Comparison of ENCODE assay signal across 21 cellular contexts in the genomic region with DNA sequence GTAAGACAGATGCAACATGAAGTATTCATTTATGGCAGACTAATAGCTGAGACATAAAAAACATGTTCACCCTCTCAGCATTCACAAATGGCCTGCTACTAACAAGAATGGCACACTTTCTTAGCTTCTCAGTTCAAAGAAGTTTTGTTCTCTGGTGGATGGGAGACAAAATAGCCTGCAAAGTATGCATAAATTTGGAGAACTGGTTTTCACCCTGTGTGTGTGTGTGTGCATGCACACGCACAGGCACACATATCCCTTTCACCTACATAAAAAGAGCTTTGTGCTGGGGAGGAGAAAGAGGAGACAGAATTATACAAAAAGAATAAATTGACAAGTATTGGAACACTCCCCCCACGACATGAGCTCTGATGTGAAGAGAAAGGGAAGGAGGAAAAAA. TPM values are rescaled to one million over a fixed set of nuclear protein-coding genes. Genes with fewer than 3 reads are reported as not detected.
A peak's percentile ranks its signal among the peaks of the same experiment; 100 is the strongest.
DNase-seq lines count a peak whose midpoint lies in the region; ATAC-seq and TF ChIP-seq lines count a peak whose summit lies in the region.
"Had no signal": no experiment of that assay in that cellular context is flagged by ENCODE, and none has a peak within 500 bp of the region (broad histone marks: within the 10 kb centered on the region; RNA-seq: fewer than 3 reads in every experiment).

No MANE protein-coding gene starts in this region.

- H3K27me3 ChIP-seq in PC-3 (ENCODE audit: low read length) (no peaks in the 10 kb centered on the region), neuronal stem cell (ENCODE audit: control insufficient read depth in 3 of 3, insufficient read depth in 3 of 3, low read depth in 1 of 3, low read length in 3 of 3) (peaks cover 0 to 22% (median 0%) of the 10 kb centered on the region in 3 experiments)
- H3K27me3 ChIP-seq: BE2C; BLaER1 treated with 17β-estradiol and CSF1 and Interleukin-3, amounts not matched to agents 10 nM and 100 nM had no signal

- no peaks in the 10 kb centered on the region for H3K9me3 ChIP-seq in PC-3 (ENCODE audit: low read length)
- H3K9me3 ChIP-seq in neuronal stem cell (replicated peaks in 1 of 2; ENCODE audit: control insufficient read depth in 2 of 2, insufficient read depth in 1 of 2, low read depth in 1 of 2, low read length in 2 of 2), result peaks cover 0 to 3% of the 10 kb centered on the region in 2 donors
- H3K9me3 ChIP-seq: BE2C had no signal

- H2BK15ac ChIP-seq in neuronal stem cell (ENCODE audit: low read length), result no peak overlapping the region

- H4K20me1 ChIP-seq in PC-3 (ENCODE audit: low read length), result no peaks in the 10 kb centered on the region
- H4K20me1 ChIP-seq: BLaER1 treated with 17β-estradiol and CSF1 and Interleukin-3, amounts not matched to agents 10 nM and 100 nM had no signal

- no peak overlapping the region for H3K4me2 ChIP-seq in PC-3 (ENCODE audit: low read length)
- H3K4me2 ChIP-seq in neuronal stem cell (ENCODE audit: insufficient read depth, low read length, poor library complexity, severe bottlenecking), result no peak overlapping the region

- no peak overlapping the region for H4K8ac ChIP-seq in neuronal stem cell (ENCODE audit: low read depth, low read length)

- TF ChIP-seq CTCF in PC-3 (conservative IDR thresholded peaks at IDR 0.05; ENCODE audit: low read depth, low read length), result no peak

- POLR2A ChIA-PET in PC-3 (lab: Charles Lee; ENCODE audit: unreplicated experiment), result no interaction called here

- H2AK5ac ChIP-seq in neuronal stem cell (ENCODE audit: low read depth, low read length), result no peak overlapping the region

- H3K18ac ChIP-seq in neuronal stem cell (ENCODE audit: low read length), result no peak overlapping the region

- H3K4me3 ChIP-seq in PC-3 (ENCODE audit: low read length), result no peak overlapping the region
- no peak overlapping the region for H3K4me3 ChIP-seq in neuronal stem cell (ENCODE audit: low read length in 2 of 2)
- H3K4me3 ChIP-seq: BLaER1 treated with 17β-estradiol and CSF1 and Interleukin-3, amounts not matched to agents 10 nM and 100 nM; GM12878; GM23248 had no signal

- H4K91ac ChIP-seq in neuronal stem cell (ENCODE audit: low read depth, low read length, poor library complexity), result no peak overlapping the region

- no peak overlapping the region for H2BK5ac ChIP-seq in neuronal stem cell (ENCODE audit: low read length)

- no TSS peak for BruUV-seq in PC-3 (replicated peaks; lab: Mats Ljungman, UMichigan)

- ATAC-seq in PC-3, result no peak
- ATAC-seq: GM12878, HCT116 had no signal

- H2BK12ac ChIP-seq in neuronal stem cell (ENCODE audit: low read length), result no peak overlapping the region

- H3K9ac ChIP-seq in PC-3 (ENCODE audit: low read length) (no peak overlapping the region), neuronal stem cell (ENCODE audit: low read depth, low read length, poor library complexity) (no peak overlapping the region)
- H3K9ac ChIP-seq: BLaER1 treated with 17β-estradiol and CSF1 and Interleukin-3, amounts not matched to agents 10 nM and 100 nM; GM23248 had no signal

- H3K4ac ChIP-seq in neuronal stem cell (ENCODE audit: low read length), result no peak overlapping the region

- no peak overlapping the region for H2BK120ac ChIP-seq in neuronal stem cell (ENCODE audit: low read depth, low read length)

- CTCF ChIA-PET in PC-3 (lab: Charles Lee), result no interaction called here

- no peaks in the 10 kb centered on the region for H3K36me3 ChIP-seq in PC-3 (ENCODE audit: low read depth, low read length)
- H3K36me3 ChIP-seq in neuronal stem cell (replicated peaks in 1 of 2; ENCODE audit: control insufficient read depth in 2 of 2, insufficient read depth in 2 of 2, low read length in 2 of 2), result no peaks in the 10 kb centered on the region
- H3K36me3 ChIP-seq: BE2C; BLaER1 treated with 17β-estradiol and CSF1 and Interleukin-3, amounts not matched to agents 10 nM and 100 nM had no signal

- intact Hi-C loops in PC-3 (cut with micrococcal nuclease), result no loop called here

- H3K23ac ChIP-seq in neuronal stem cell (ENCODE audit: low read depth, low read length, poor library complexity), result no peak overlapping the region

- no peaks in the 10 kb centered on the region for H3K79me2 ChIP-seq in PC-3 (ENCODE audit: low read length)

- H3K27ac ChIP-seq in PC-3 (ENCODE audit: low read length) (no peak overlapping the region), neuronal stem cell (replicated peaks; ENCODE audit: low read length) (no peak overlapping the region)
- H3K27ac ChIP-seq: 22Rv1; BLaER1 treated with 17β-estradiol and CSF1 and Interleukin-3, amounts not matched to agents 10 nM and 100 nM; GM23248 had no signal

- WGBS in neuronal stem cell (ENCODE audit: extremely low coverage in 2 of 2, insufficient read length in 2 of 2, insufficient replicate concordance in 1 of 2), 2 donors, result no CpG with 5 or more reads among the region's 2 CpGs

- no peak overlapping the region for H2AFZ ChIP-seq in PC-3 (ENCODE audit: low read length)
- H2AFZ ChIP-seq in neuronal stem cell (ENCODE audit: low read length), result peak overlapping the region; percentile 19
- H2AFZ ChIP-seq: GM23248 had no signal

- DNase-seq in PC-3 (peak; percentile 9), left kidney (ENCODE audit: low read depth, low spot score) (peak; percentile 50), neuronal stem cell (ENCODE audit: low spot score) (no peak), NOMO-1 (lab: John Stamatoyannopoulos, UW; ENCODE audit: unreplicated experiment in 2 of 2) (no peak), HCEC 1CT (no peak), NOMO-1 treated with dmso at 0.1 percent for 144 hours (lab: John Stamatoyannopoulos, UW; ENCODE audit: unreplicated experiment) (no peak)
- DNase-seq: ACHN; AML-193; BE2C; CD4-positive, alpha-beta T cell; CD8-positive, alpha-beta memory T cell; DMS 273 treated with DMSO at 0.1 percent for 48 hours; DMS79; EL; GDM1; GM23248; H7 had no signal

- H3K79me1 ChIP-seq in neuronal stem cell (ENCODE audit: low read depth, low read length), result no peaks in the 10 kb centered on the region

- no peaks in the 10 kb centered on the region for H3K9me2 ChIP-seq in PC-3 (replicated peaks; ENCODE audit: low read length)

- H3K4me1 ChIP-seq in PC-3 (ENCODE audit: insufficient read depth, low read length) (no peaks in the 10 kb centered on the region), neuronal stem cell (ENCODE audit: control insufficient read depth in 2 of 2, insufficient read depth in 1 of 2, low read depth in 1 of 2, low read length in 2 of 2) (peaks cover 0 to 10% of the 10 kb centered on the region in 2 donors)
- H3K4me1 ChIP-seq: BE2C had no signal

- H3K14ac ChIP-seq in neuronal stem cell (ENCODE audit: low read length), result no peak overlapping the region

- H3F3A ChIP-seq in PC-3 (ENCODE audit: low read length, unreplicated experiment), result no peaks in the 10 kb centered on the region

RNA-seq across cellular contexts. Expression of gene RYK, which starts 26.6 kb away (rescaled TPM):
- 44.1 and 47.2 TPM in 2 replicates for total RNA-seq in PC-3 (2014; rRNA removed)
- polyA plus RNA-seq in neuronal stem cell (2013, experiment 1 of 2), result 73.2 TPM
- polyA plus RNA-seq in neuronal stem cell (2013, experiment 2 of 2), result 76.3 TPM

Comparison
In these comparisons a context has a peak if more than half of its experiments do, and no peak if none do; other contexts are left out.
1. DNase-seq: peak in PC-3 (single experiment) and left kidney (single experiment); none in neuronal stem cell (single experiment), NOMO-1 (0 of 2), HCEC 1CT (single experiment) and NOMO-1 treated with dmso at 0.1 percent for 144 hours (single experiment).